Comparison of ENCODE assay signal across 16 cellular contexts in the genomic region with DNA sequence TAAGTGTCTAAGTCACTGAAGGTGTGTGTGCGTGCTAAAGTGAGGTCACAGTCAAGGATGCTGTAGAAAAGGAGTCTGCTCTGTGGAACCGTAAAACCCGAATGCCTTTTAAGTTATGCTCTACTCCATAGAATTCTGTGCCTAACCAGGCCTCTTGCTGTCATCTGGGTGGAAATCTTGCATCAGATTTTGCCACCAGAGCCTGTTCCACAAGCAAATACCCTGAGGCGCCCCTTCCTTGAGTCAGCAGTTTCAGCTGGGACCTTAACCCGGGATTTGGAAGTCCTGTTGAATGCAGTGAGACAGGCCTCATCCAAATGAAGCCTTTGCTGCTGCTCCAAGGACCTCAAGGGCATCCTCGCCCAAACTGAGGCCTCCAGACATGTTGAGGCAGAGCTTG.
DNase-seq lines count a peak whose midpoint lies in the region; ATAC-seq and TF ChIP-seq lines count a peak whose summit lies in the region.
"Had no signal": no experiment of that assay in that cellular context is flagged by ENCODE, and none has a peak within 500 bp of the region (broad histone marks: within the 10 kb centered on the region; RNA-seq: fewer than 3 reads in every experiment).

No MANE protein-coding gene starts in this region.

- POLR2A ChIA-PET in PC-9 (lab: Charles Lee; ENCODE audit: unreplicated experiment), result no interaction called here
- POLR2A ChIA-PET in SK-N-SH (lab: Yijun Ruan, JAX), result no interaction called here

- no peak for ATAC-seq in GM19324 (IDR thresholded peaks at IDR 0.05; ENCODE audit: low FRiP score, unreplicated experiment)

- H3K9me3 ChIP-seq in PC-9 (ENCODE audit: insufficient read depth, low read depth) (no peaks in the 10 kb centered on the region), neutrophil (no peaks in the 10 kb centered on the region), Peyer's patch (no peaks in the 10 kb centered on the region), SK-N-SH (peaks cover under 1% of the 10 kb centered on the region; the same call in 1 of the 2 replicates)

- DNase-seq in EH (ENCODE audit: low read depth), result peak; percentile 47
- peak; percentile 3 to 69 for DNase-seq in PC-9
- DNase-seq in epithelial cell of esophagus (ENCODE audit: low read depth), result peak; percentile 76
- DNase-seq in Peyer's patch, result no peak
- DNase-seq in SK-N-SH, result no peak
- DNase-seq in stimulated activated CD4-positive, alpha-beta T cell treated with anti-CD3 and anti-CD28 coated beads, Interleukin-15, amount 100 ng/mL, for 24 hours, result no peak
- DNase-seq: DMS 273 treated with DMSO at 0.1 percent for 48 hours; H7; NCI-H1417; NCI-H187 treated with DMSO at 0.1 percent for 48 hours; NCI-H446; NCI-H69; NK-92 treated with Interleukin-12 subunit alpha and Interleukin-12 subunit beta, amount 100 ng/mL, for 24 hours had no signal

- H3K27ac ChIP-seq in PC-9 (peak overlapping the region; percentile 81), neutrophil (peak overlapping the region; percentile 62), Peyer's patch (no peak overlapping the region), SK-N-SH (ENCODE audit: low read depth in 2 of 2, low read length in 1 of 2) (no peak overlapping the region)
- H3K27ac ChIP-seq: BLaER1 treated with 17β-estradiol and CSF1 and Interleukin-3, amounts not matched to agents 10 nM and 100 nM had no signal

- H3K9ac ChIP-seq in SK-N-SH, result no peak overlapping the region
- H3K9ac ChIP-seq: BLaER1 treated with 17β-estradiol and CSF1 and Interleukin-3, amounts not matched to agents 10 nM and 100 nM had no signal

- TF ChIP-seq EP300 in SK-N-SH (IDR thresholded peaks at IDR 0.05; ENCODE audit: borderline replicate concordance in 1 of 2, low read depth in 1 of 2, low read length in 1 of 2), result no peak

- TF ChIP-seq POLR2A in Peyer's patch (IDR thresholded peaks at IDR 0.05), result no peak

- H3K79me2 ChIP-seq in PC-9 (ENCODE audit: low read depth), result no peaks in the 10 kb centered on the region
- no peaks in the 10 kb centered on the region for H3K79me2 ChIP-seq in SK-N-SH (ENCODE audit: insufficient read depth)

- H3K4me1 ChIP-seq in PC-9 (replicated peaks; ENCODE audit: insufficient read depth), result peaks cover 20% of the 10 kb centered on the region
- H3K4me1 ChIP-seq in neutrophil (ENCODE audit: control insufficient read depth in 1 of 2, insufficient read depth in 1 of 2, low read depth in 1 of 2, low read length in 1 of 2), result peaks cover 20% of the 10 kb centered on the region in 2 experiments
- no peaks in the 10 kb centered on the region for H3K4me1 ChIP-seq in Peyer's patch
- peaks cover 0 to 4% of the 10 kb centered on the region in 2 experiments; a peak in 2 of 4 replicates for H3K4me1 ChIP-seq in SK-N-SH (ENCODE audit: control insufficient read depth in 1 of 2, insufficient read depth in 2 of 2, low read depth in 1 of 2, low read length in 1 of 2)
- H3K4me1 ChIP-seq: BLaER1 treated with 17β-estradiol and CSF1 and Interleukin-3, amounts not matched to agents 10 nM and 100 nM had no signal

- peaks cover 4% of the 10 kb centered on the region; the same call in 1 of the 2 replicates for H3K36me3 ChIP-seq in PC-9 (ENCODE audit: low read depth)
- no peaks in the 10 kb centered on the region for H3K36me3 ChIP-seq in neutrophil
- no peaks in the 10 kb centered on the region for H3K36me3 ChIP-seq in Peyer's patch
- peaks cover 0 to 3% of the 10 kb centered on the region in 2 experiments for H3K36me3 ChIP-seq in SK-N-SH (replicated peaks in 1 of 2; ENCODE audit: control insufficient read depth in 1 of 2, insufficient read depth in 2 of 2, low read length in 1 of 2)

- H3K4me2 ChIP-seq in PC-9, result peak overlapping the region; percentile 38
- no peak overlapping the region for H3K4me2 ChIP-seq in SK-N-SH
- H3K4me2 ChIP-seq: BLaER1 treated with 17β-estradiol and CSF1 and Interleukin-3, amounts not matched to agents 10 nM and 100 nM had no signal

- CTCF ChIA-PET in PC-9 (lab: Charles Lee), result no interaction called here
- CTCF ChIA-PET in SK-N-SH (lab: Yijun Ruan, JAX), result interaction anchor here (0.7 to 1.3 kb wide), 3 partner anchors 10 to 50 kb away, joined by 3 read pairs; no protein-coding TSS in a partner anchor

- WGBS in SK-N-SH (ENCODE audit: low lambda C conversion rate), result 94% methylated on average over 6 of the region's 6 CpGs

- intact Hi-C loops in PC-9 (cut with micrococcal nuclease; ENCODE audit: unreplicated experiment), result no loop called here

- H3K27me3 ChIP-seq in PC-9 (ENCODE audit: insufficient read depth, low read depth) (no peaks in the 10 kb centered on the region), neutrophil (no peaks in the 10 kb centered on the region), Peyer's patch (no peaks in the 10 kb centered on the region), SK-N-SH (ENCODE audit: insufficient read depth) (no peaks in the 10 kb centered on the region)
- H3K27me3 ChIP-seq: BLaER1 treated with 17β-estradiol and CSF1 and Interleukin-3, amounts not matched to agents 10 nM and 100 nM had no signal

- H3F3A ChIP-seq in PC-9 (ENCODE audit: insufficient read depth, low read depth), result peaks cover 8% of the 10 kb centered on the region; the same call in 1 of the 2 replicates
- no peaks in the 10 kb centered on the region for H3F3A ChIP-seq in SK-N-SH (replicated peaks; ENCODE audit: insufficient read depth)

- H3K4me3 ChIP-seq in PC-9 (no peak overlapping the region), epithelial cell of esophagus (ENCODE audit: low read length) (no peak overlapping the region), neutrophil (ENCODE audit: low read depth in 1 of 2, low read length in 1 of 2) (no peak overlapping the region), Peyer's patch (no peak overlapping the region), SK-N-SH (ENCODE audit: low read depth in 2 of 2, low read length in 1 of 2) (no peak overlapping the region)
- H3K4me3 ChIP-seq: BLaER1 treated with 17β-estradiol and CSF1 and Interleukin-3, amounts not matched to agents 10 nM and 100 nM had no signal

- no peaks in the 10 kb centered on the region for H4K20me1 ChIP-seq in PC-9 (ENCODE audit: insufficient read depth)
- H4K20me1 ChIP-seq in SK-N-SH (ENCODE audit: insufficient read depth), result no peaks in the 10 kb centered on the region

- TF ChIP-seq CTCF in PC-9 (conservative IDR thresholded peaks at IDR 0.05) (no peak), epithelial cell of esophagus (IDR thresholded peaks at IDR 0.05; ENCODE audit: insufficient read depth, low read depth, low read length, missing control alignments) (no peak), neutrophil (IDR thresholded peaks at IDR 0.05) (no peak), Peyer's patch (IDR thresholded peaks at IDR 0.05) (no peak), SK-N-SH (IDR thresholded peaks at IDR 0.05) (no peak)

- BruUV-seq in PC-9 (replicated peaks; lab: Mats Ljungman, UMichigan), result no TSS peak

- H2AFZ ChIP-seq in PC-9, result no peak overlapping the region
- no peak overlapping the region for H2AFZ ChIP-seq in SK-N-SH (ENCODE audit: low read depth)

- no peaks in the 10 kb centered on the region for H3K9me2 ChIP-seq in PC-9 (ENCODE audit: insufficient read depth)
- no peaks in the 10 kb centered on the region for H3K9me2 ChIP-seq in SK-N-SH

- TF ChIP-seq RAD21 in SK-N-SH (IDR thresholded peaks at IDR 0.05; ENCODE audit: low read length), result no peak

TF ChIP-seq in SK-N-SH, 30 proteins besides CTCF, POLR2A, EP300 and RAD21 (continues in another document):
- TF ChIP-seq, protein P1, sequence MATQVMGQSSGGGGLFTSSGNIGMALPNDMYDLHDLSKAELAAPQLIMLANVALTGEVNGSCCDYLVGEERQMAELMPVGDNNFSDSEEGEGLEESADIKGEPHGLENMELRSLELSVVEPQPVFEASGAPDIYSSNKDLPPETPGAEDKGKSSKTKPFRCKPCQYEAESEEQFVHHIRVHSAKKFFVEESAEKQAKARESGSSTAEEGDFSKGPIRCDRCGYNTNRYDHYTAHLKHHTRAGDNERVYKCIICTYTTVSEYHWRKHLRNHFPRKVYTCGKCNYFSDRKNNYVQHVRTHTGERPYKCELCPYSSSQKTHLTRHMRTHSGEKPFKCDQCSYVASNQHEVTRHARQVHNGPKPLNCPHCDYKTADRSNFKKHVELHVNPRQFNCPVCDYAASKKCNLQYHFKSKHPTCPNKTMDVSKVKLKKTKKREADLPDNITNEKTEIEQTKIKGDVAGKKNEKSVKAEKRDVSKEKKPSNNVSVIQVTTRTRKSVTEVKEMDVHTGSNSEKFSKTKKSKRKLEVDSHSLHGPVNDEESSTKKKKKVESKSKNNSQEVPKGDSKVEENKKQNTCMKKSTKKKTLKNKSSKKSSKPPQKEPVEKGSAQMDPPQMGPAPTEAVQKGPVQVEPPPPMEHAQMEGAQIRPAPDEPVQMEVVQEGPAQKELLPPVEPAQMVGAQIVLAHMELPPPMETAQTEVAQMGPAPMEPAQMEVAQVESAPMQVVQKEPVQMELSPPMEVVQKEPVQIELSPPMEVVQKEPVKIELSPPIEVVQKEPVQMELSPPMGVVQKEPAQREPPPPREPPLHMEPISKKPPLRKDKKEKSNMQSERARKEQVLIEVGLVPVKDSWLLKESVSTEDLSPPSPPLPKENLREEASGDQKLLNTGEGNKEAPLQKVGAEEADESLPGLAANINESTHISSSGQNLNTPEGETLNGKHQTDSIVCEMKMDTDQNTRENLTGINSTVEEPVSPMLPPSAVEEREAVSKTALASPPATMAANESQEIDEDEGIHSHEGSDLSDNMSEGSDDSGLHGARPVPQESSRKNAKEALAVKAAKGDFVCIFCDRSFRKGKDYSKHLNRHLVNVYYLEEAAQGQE (IDR thresholded peaks at IDR 0.05; ENCODE audit: low read depth, low read length), result no peak
- no peak for TF ChIP-seq TCF12 (IDR thresholded peaks at IDR 0.05)
- TF ChIP-seq EZH2phosphoT487 (IDR thresholded peaks at IDR 0.05; ENCODE audit: borderline replicate concordance, low read depth), result no peak
- TF ChIP-seq ELF1 (IDR thresholded peaks at IDR 0.05), result no peak
- TF ChIP-seq SIN3A (IDR thresholded peaks at IDR 0.05; ENCODE audit: borderline replicate concordance, low read depth, low read length), result no peak
- no peak for TF ChIP-seq GABPA (IDR thresholded peaks at IDR 0.05; ENCODE audit: low read depth)
- TF ChIP-seq IRF3 (IDR thresholded peaks at IDR 0.05; ENCODE audit: low read depth, low read length), result no peak
- TF ChIP-seq MXI1 (IDR thresholded peaks at IDR 0.05; ENCODE audit: low read depth, low read length), result no peak
- no peak for TF ChIP-seq FOSL2 (IDR thresholded peaks at IDR 0.05; ENCODE audit: borderline replicate concordance, low read depth)
- TF ChIP-seq SMC3 (IDR thresholded peaks at IDR 0.05; ENCODE audit: low read depth, low read length), result no peak

Comparison
In these comparisons a context has a peak if more than half of its experiments do, and no peak if none do; other contexts are left out.
1. DNase-seq: peak in EH (single experiment), PC-9 (2 of 2) and epithelial cell of esophagus (single experiment); none in Peyer's patch (0 of 3), SK-N-SH (single experiment) and stimulated activated CD4-positive, alpha-beta T cell treated with anti-CD3 and anti-CD28 coated beads, Interleukin-15, amount 100 ng/mL, for 24 hours (single experiment).
2. H3K27ac ChIP-seq: peak in PC-9 (single experiment) and neutrophil (single experiment); none in Peyer's patch (0 of 4) and SK-N-SH (0 of 2).